ENCODE assay signal across 8 cellular contexts in the genomic region with DNA sequence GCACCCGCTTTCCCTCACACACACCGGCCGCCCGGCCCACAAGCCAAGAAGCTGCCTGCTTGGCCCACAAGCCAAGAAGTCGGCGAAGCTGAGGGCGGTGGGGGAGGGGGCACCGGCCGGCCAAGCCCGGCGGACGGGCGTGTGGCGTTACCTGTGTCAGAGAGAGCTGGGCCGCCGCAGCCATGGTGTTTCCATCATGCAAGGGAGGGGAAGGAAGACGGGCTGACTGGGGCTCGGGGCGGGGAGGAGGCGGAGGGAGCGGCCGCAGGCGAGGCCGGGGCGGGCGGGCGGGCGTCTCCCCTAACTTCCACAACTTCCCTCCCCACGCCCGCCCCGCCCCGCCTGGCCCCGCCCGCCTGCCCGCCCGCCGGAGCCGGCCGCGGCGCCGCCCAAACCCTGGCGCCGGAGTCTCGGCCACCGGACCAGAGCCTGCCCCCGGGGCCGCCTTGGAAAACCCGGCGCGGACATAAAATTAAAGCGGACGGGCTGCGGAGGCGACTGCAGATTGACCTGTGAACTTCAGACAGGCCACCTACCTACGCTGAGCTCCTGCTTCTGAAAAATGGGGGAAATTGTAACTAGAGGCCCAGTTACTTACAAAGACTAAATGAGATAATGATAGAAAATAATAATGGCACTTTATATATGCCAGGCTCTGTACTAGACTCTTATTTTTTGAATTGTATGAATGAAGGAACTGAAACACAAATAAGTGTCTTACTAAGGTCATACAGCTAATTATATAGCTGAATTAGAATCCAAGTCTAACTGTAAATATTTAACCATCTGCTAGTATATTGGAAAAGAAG. TPM values are rescaled to one million over a fixed set of nuclear protein-coding genes. Genes with fewer than 3 reads are reported as not detected.
DNase-seq lines count a peak whose midpoint lies in the region; ATAC-seq and TF ChIP-seq lines count a peak whose summit lies in the region.

A gene (minus strand): TSS at position 219 of the 809 bp plus-strand sequence. CDS start 35 bp downstream, at position 184.

- peaks cover 47% of the 10 kb centered on the region for H3K4me1 Mint-ChIP-seq in activated naive CD4-positive, alpha-beta T cell treated with anti-CD3 and anti-CD28 coated beads for 36 hours (ENCODE audit: low read depth)

- H3K4me1 ChIP-seq in neuron (ENCODE audit: insufficient read depth, low read length) = peaks cover 24% of the 10 kb centered on the region

- H3K27ac ChIP-seq in SK-N-MC = no peak within 1 kb of the TSS

- TF ChIP-seq CTCF in LNCaP clone FGC (IDR thresholded peaks at IDR 0.05; ENCODE audit: control insufficient read depth, extremely low read depth, insufficient read depth) = 0 out of 2 replicates have a peak, but pooled peaks have one; percentile 3

- ATAC-seq in GM21825 (IDR thresholded peaks at IDR 0.05; ENCODE audit: unreplicated experiment) = peak; percentile 52

- CTCF ChIA-PET in activated naive CD4-positive, alpha-beta T cell treated with anti-CD3 and anti-CD28 coated beads for 36 hours (lab: Charles Lee) = interaction anchor here (1.2 to 1.3 kb wide), 2 partner anchors 10 to 22 kb away, joined by 3 read pairs; no protein-coding TSS in a partner anchor

- H3K27me3 ChIP-seq in neuron (ENCODE audit: insufficient read depth, low read length) = no peaks in the 10 kb centered on the region

- H3K4me3 Mint-ChIP-seq in activated naive CD4-positive, alpha-beta T cell treated with anti-CD3 and anti-CD28 coated beads for 36 hours = peak within 1 kb of the TSS; percentile 87

- peaks cover 5% of the 10 kb centered on the region for H3K36me3 Mint-ChIP-seq in activated naive CD4-positive, alpha-beta T cell treated with anti-CD3 and anti-CD28 coated beads for 36 hours (ENCODE audit: low read depth)

- H3K9me3 Mint-ChIP-seq in activated naive CD4-positive, alpha-beta T cell treated with anti-CD3 and anti-CD28 coated beads for 36 hours = no peaks in the 10 kb centered on the region

- H3K36me3 ChIP-seq in SK-N-MC (ENCODE audit: insufficient read depth, low read length) = no peaks in the 10 kb centered on the region
- no peaks in the 10 kb centered on the region for H3K36me3 ChIP-seq in neuron (ENCODE audit: insufficient read depth, low read length)

- H3K9me3 ChIP-seq in SK-N-MC (ENCODE audit: low read depth, low read length) (no peaks in the 10 kb centered on the region), neuron (ENCODE audit: low read length) (no peaks in the 10 kb centered on the region)

- intact Hi-C loops in activated naive CD4-positive, alpha-beta T cell treated with anti-CD3 and anti-CD28 coated beads for 36 hours (cut with micrococcal nuclease) = loop anchor here (1.0 to 5.0 kb wide), 8 partner anchors 13 to 848 kb away; a partner anchor contains a TSS

- peak; percentile 90 for DNase-seq in Daoy (ENCODE audit: low read depth)
- peak; percentile 55 for DNase-seq in LNCaP clone FGC (ENCODE audit: low read depth)
- DNase-seq in SK-N-MC (ENCODE audit: low read depth, low spot score) = no peak
- DNase-seq in activated naive CD4-positive, alpha-beta T cell treated with anti-CD3 and anti-CD28 coated beads for 36 hours = peak; percentile 89
- peak; percentile 64 for DNase-seq in foreskin melanocyte
- DNase-seq in stromal cell of bone marrow (ENCODE audit: low read depth) = peak; percentile 55

- peak within 1 kb of the TSS; percentile 97 for H2AFZ ChIP-seq in neuron (ENCODE audit: low read depth, low read length)

- H3K27me3 Mint-ChIP-seq in activated naive CD4-positive, alpha-beta T cell treated with anti-CD3 and anti-CD28 coated beads for 36 hours (ENCODE audit: low read depth) = no peaks in the 10 kb centered on the region

- peak within 1 kb of the TSS; percentile 74 for H3K9ac ChIP-seq in SK-N-MC (ENCODE audit: insufficient read length)

- peak within 1 kb of the TSS; percentile 84 for H3K27ac Mint-ChIP-seq in activated naive CD4-positive, alpha-beta T cell treated with anti-CD3 and anti-CD28 coated beads for 36 hours

- H3K4me3 ChIP-seq in LNCaP clone FGC (ENCODE audit: low read depth, low read length) (peak within 1 kb of the TSS; percentile 85), SK-N-MC (peak within 1 kb of the TSS; percentile 92), neuron (ENCODE audit: low read length) (peak within 1 kb of the TSS; percentile 84)

RNA-seq across cellular contexts. Expression of the gene that starts here (rescaled TPM):
- total RNA-seq in Daoy (2014; rRNA removed; shearing (Covaris generic)) = 33.4 and 43.0 TPM in 2 replicates
- 10 to 100 TPM; 56.0 to 57.0 TPM for total RNA-seq in activated naive CD4-positive, alpha-beta T cell treated with anti-CD3 and anti-CD28 coated beads for 36 hours
